Comparison of ENCODE assay signal across 25 cellular contexts in genomic region chr4:144703494-144703893, GRCh38. TPM values are rescaled to one million over a fixed set of nuclear protein-coding genes. Genes with fewer than 3 reads are reported as not detected.
A peak's percentile ranks its signal among the peaks of the same experiment; 100 is the strongest.
DNase-seq lines count a peak whose midpoint lies in the region; ATAC-seq and TF ChIP-seq lines count a peak whose summit lies in the region.
"Had no signal": no experiment of that assay in that cellular context is flagged by ENCODE, and none has a peak within 500 bp of the region (broad histone marks: within the 10 kb centered on the region; RNA-seq: fewer than 3 reads in every experiment).

No MANE protein-coding gene starts in this region.

- H3K27me3 Mint-ChIP-seq in WTC11 (ENCODE audit: low read depth): no peaks in the 10 kb centered on the region
- H3K27me3 Mint-ChIP-seq in mesothelial cell of epicardium (ENCODE audit: low read depth): peaks cover 4% of the 10 kb centered on the region

- POLR2A ChIA-PET in WTC11 (lab: Charles Lee): no interaction called here

- peaks cover 12% of the 10 kb centered on the region for H3K4me1 Mint-ChIP-seq in WTC11
- peaks cover 54% of the 10 kb centered on the region for H3K4me1 Mint-ChIP-seq in mesothelial cell of epicardium
- H3K4me1 Mint-ChIP-seq: CD14-positive monocyte; CD8-positive, alpha-beta memory T cell had no signal

- H3K27ac Mint-ChIP-seq in WTC11 (peak overlapping the region; percentile 28; the same call in 1 of the 2 replicates), mesothelial cell of epicardium (peak overlapping the region; percentile 0)
- H3K27ac Mint-ChIP-seq: CD14-positive monocyte; CD8-positive, alpha-beta memory T cell had no signal

- peak overlapping the region; percentile 22 for H3K27ac ChIP-seq in temporal lobe (ENCODE audit: low read depth, low read length)
- H3K27ac ChIP-seq: PC-9 had no signal

- DNase-seq in ELF-1 (ENCODE audit: low read depth, low spot score) (peak; percentile 12), WTC11 (ENCODE audit: low spot score) (no peak), mesothelial cell of epicardium (ENCODE audit: low spot score in 2 of 2, unreplicated experiment in 2 of 2) (no peak), SKM-1 (lab: John Stamatoyannopoulos, UW; ENCODE audit: unreplicated experiment) (no peak), T-helper 1 cell (no peak)
- DNase-seq in activated CD4-positive, alpha-beta T cell treated with anti-CD3 and anti-CD28 coated beads, Interleukin-2, amount 50 U/mL, for 1 hour: no peak
- DNase-seq: 8988T; ACHN; BE2C; CD8-positive, alpha-beta memory T cell; DMS79 treated with DMSO at 0.1 percent for 48 hours; KBM-7; MV-4-11; NCI-H1105; NCI-H1436 treated with DMSO at 0.1 percent for 48 hours; NCI-H187 treated with DMSO at 0.1 percent for 48 hours; NCI-H2171 treated with DMSO at 0.1 percent for 48 hours; NCI-H345; NCI-H510A treated with DMSO at 0.1 percent for 48 hours; PC-9; RPMI8226; SHP77 had no signal

- TF ChIP-seq CTCF in WTC11 (IDR thresholded peaks at IDR 0.05) (no peak), mesothelial cell of epicardium (IDR thresholded peaks at IDR 0.05; ENCODE audit: unreplicated experiment) (no peak)

- H3K4me3 Mint-ChIP-seq in WTC11 (no peak overlapping the region), mesothelial cell of epicardium (no peak overlapping the region)
- H3K4me3 Mint-ChIP-seq: CD14-positive monocyte; CD8-positive, alpha-beta memory T cell had no signal

- H3K9me3 Mint-ChIP-seq in WTC11 (peaks cover 4% of the 10 kb centered on the region; the same call in 1 of the 2 replicates), mesothelial cell of epicardium (peaks cover 1% of the 10 kb centered on the region)
- H3K9me3 Mint-ChIP-seq: CD8-positive, alpha-beta memory T cell had no signal

- ATAC-seq in WTC11: no peak
- ATAC-seq in GM19397 (IDR thresholded peaks at IDR 0.05; ENCODE audit: unreplicated experiment): no peak

- H3K36me3 Mint-ChIP-seq in WTC11 (no peaks in the 10 kb centered on the region), mesothelial cell of epicardium (no peaks in the 10 kb centered on the region)
- H3K36me3 Mint-ChIP-seq: CD14-positive monocyte; CD8-positive, alpha-beta memory T cell had no signal

- CTCF ChIA-PET in WTC11 (lab: Charles Lee): no interaction called here

TF ChIP-seq in WTC11, 78 proteins besides CTCF, POLR2A, EP300 and RAD21 (continues in another document):
- no peak for TF ChIP-seq NR3C1 (CRISPR knock-in tag; conservative IDR thresholded peaks at IDR 0.05; ENCODE audit: low read depth)
- no peak for TF ChIP-seq E2F5 (CRISPR knock-in tag; IDR thresholded peaks at IDR 0.05)
- no peak for TF ChIP-seq AFF4 (CRISPR knock-in tag; IDR thresholded peaks at IDR 0.05; ENCODE audit: borderline replicate concordance)
- no peak for TF ChIP-seq ZNF263 (CRISPR knock-in tag; IDR thresholded peaks at IDR 0.05; ENCODE audit: low read depth)
- TF ChIP-seq ZNF532 (CRISPR knock-in tag; IDR thresholded peaks at IDR 0.05; ENCODE audit: borderline replicate concordance): no peak
- TF ChIP-seq GABPB1 (CRISPR knock-in tag; IDR thresholded peaks at IDR 0.05): no peak
- no peak for TF ChIP-seq ZNF396 (CRISPR knock-in tag; IDR thresholded peaks at IDR 0.05; ENCODE audit: borderline replicate concordance)
- no peak for TF ChIP-seq ERG (CRISPR knock-in tag; IDR thresholded peaks at IDR 0.05)
- no peak for TF ChIP-seq ZSCAN18 (CRISPR knock-in tag; IDR thresholded peaks at IDR 0.05)
- TF ChIP-seq JUN (CRISPR knock-in tag; IDR thresholded peaks at IDR 0.05): no peak
- no peak for TF ChIP-seq SOX15 (CRISPR knock-in tag; IDR thresholded peaks at IDR 0.05)
- TF ChIP-seq FOXJ3 (CRISPR knock-in tag; IDR thresholded peaks at IDR 0.05; ENCODE audit: borderline replicate concordance): no peak
- no peak for TF ChIP-seq OVOL2 (CRISPR knock-in tag; IDR thresholded peaks at IDR 0.05; ENCODE audit: borderline replicate concordance)
- TF ChIP-seq FOXK1 (CRISPR knock-in tag; IDR thresholded peaks at IDR 0.05): no peak
- no peak for TF ChIP-seq NFATC4 (CRISPR knock-in tag; IDR thresholded peaks at IDR 0.05)

RNA-seq across cellular contexts. Expression of gene HHIP, which starts 57.5 kb away (rescaled TPM):
- total RNA-seq in WTC11 (2021) (0.14 to 0.27 TPM (median 0.22 TPM) in 3 replicates), mesothelial cell of epicardium (3.5 to 4.0 TPM (median 3.5 TPM) in 3 replicates), temporal lobe (2.0 TPM)
- total RNA-seq: CD8-positive, alpha-beta memory T cell; PC-9 had no signal
